In the genomic region with DNA sequence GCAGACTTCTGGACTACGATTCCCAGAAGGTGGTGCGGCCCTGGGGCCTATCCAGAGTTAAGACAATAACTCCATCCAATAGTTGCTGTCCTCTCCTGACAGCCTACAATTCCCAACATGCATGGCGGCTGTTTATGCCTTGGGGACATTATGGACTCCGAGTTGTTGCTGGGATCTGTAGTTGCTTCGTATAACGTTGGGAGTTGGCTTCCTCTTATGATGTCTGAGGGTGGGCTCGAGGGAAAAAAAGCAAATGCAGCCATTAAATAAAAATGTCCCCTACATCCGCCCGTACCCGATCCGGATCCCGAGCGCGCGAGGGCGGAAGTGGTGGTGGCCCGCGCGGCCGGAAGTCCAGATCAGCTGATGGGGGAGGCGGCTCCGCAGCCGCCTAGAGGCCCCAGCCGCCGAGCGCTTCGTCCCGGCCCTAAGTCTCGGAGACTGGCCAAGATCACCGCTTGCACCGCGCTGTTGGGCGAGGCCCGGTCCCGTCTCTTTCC, we compare ENCODE assay signal across 1 cellular context.
TF ChIP-seq lines count a peak whose summit lies in the region.

A gene with protein sequence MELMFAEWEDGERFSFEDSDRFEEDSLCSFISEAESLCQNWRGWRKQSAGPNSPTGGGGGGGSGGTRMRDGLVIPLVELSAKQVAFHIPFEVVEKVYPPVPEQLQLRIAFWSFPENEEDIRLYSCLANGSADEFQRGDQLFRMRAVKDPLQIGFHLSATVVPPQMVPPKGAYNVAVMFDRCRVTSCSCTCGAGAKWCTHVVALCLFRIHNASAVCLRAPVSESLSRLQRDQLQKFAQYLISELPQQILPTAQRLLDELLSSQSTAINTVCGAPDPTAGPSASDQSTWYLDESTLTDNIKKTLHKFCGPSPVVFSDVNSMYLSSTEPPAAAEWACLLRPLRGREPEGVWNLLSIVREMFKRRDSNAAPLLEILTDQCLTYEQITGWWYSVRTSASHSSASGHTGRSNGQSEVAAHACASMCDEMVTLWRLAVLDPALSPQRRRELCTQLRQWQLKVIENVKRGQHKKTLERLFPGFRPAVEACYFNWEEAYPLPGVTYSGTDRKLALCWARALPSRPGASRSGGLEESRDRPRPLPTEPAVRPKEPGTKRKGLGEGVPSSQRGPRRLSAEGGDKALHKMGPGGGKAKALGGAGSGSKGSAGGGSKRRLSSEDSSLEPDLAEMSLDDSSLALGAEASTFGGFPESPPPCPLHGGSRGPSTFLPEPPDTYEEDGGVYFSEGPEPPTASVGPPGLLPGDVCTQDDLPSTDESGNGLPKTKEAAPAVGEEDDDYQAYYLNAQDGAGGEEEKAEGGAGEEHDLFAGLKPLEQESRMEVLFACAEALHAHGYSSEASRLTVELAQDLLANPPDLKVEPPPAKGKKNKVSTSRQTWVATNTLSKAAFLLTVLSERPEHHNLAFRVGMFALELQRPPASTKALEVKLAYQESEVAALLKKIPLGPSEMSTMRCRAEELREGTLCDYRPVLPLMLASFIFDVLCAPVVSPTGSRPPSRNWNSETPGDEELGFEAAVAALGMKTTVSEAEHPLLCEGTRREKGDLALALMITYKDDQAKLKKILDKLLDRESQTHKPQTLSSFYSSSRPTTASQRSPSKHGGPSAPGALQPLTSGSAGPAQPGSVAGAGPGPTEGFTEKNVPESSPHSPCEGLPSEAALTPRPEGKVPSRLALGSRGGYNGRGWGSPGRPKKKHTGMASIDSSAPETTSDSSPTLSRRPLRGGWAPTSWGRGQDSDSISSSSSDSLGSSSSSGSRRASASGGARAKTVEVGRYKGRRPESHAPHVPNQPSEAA (N-terminal part only) (plus strand): TSS at position 386 of the 500 bp plus-strand sequence. CDS start 273 bp downstream, outside the sequence.

TF ChIP-seq in GM12878, 131 proteins besides CTCF, POLR2A, EP300 and RAD21 (continued from another document and continues in another):
- TF ChIP-seq, protein P1, sequence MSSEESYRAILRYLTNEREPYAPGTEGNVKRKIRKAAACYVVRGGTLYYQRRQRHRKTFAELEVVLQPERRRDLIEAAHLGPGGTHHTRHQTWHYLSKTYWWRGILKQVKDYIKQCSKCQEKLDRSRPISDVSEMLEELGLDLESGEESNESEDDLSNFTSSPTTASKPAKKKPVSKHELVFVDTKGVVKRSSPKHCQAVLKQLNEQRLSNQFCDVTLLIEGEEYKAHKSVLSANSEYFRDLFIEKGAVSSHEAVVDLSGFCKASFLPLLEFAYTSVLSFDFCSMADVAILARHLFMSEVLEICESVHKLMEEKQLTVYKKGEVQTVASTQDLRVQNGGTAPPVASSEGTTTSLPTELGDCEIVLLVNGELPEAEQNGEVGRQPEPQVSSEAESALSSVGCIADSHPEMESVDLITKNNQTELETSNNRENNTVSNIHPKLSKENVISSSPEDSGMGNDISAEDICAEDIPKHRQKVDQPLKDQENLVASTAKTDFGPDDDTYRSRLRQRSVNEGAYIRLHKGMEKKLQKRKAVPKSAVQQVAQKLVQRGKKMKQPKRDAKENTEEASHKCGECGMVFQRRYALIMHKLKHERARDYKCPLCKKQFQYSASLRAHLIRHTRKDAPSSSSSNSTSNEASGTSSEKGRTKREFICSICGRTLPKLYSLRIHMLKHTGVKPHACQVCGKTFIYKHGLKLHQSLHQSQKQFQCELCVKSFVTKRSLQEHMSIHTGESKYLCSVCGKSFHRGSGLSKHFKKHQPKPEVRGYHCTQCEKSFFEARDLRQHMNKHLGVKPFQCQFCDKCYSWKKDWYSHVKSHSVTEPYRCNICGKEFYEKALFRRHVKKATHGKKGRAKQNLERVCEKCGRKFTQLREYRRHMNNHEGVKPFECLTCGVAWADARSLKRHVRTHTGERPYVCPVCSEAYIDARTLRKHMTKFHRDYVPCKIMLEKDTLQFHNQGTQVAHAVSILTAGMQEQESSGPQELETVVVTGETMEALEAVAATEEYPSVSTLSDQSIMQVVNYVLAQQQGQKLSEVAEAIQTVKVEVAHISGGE (CRISPR knock-in tag; IDR thresholded peaks at IDR 0.05) = no peak
- TF ChIP-seq CREB1 (IDR thresholded peaks at IDR 0.05; ENCODE audit: low read depth) (peak; percentile 67; the same call in 1 of the 2 replicates), ZNF217 (IDR thresholded peaks at IDR 0.05) (no peak), DPF2 (IDR thresholded peaks at IDR 0.05) (no peak), PAX8 (IDR thresholded peaks at IDR 0.05) (no peak), ZBED1 (IDR thresholded peaks at IDR 0.05; ENCODE audit: borderline replicate concordance) (no peak), SMARCA5 (IDR thresholded peaks at IDR 0.05) (no peak), RUNX3 (IDR thresholded peaks at IDR 0.05; ENCODE audit: low read length) (peak; percentile 68; the same call in 1 of the 2 replicates), RELA (IDR thresholded peaks at IDR 0.05; ENCODE audit: borderline replicate concordance, partially characterized antibody) (no peak), NBN (IDR thresholded peaks at IDR 0.05) (peak; percentile 65), JUNB (IDR thresholded peaks at IDR 0.05) (no peak), EZH2 (IDR thresholded peaks at IDR 0.05; ENCODE audit: borderline replicate concordance, control insufficient read depth, low read depth, low read length) (no peak), ETV6 (conservative IDR thresholded peaks at IDR 0.05 in 1 of 2, IDR thresholded peaks at IDR 0.05 in 1 of 2; ENCODE audit: borderline replicate concordance in 1 of 2, low read depth in 1 of 2) (no peak), NR2C1 (IDR thresholded peaks at IDR 0.05) (peak; percentile 69), SMAD5 (IDR thresholded peaks at IDR 0.05; ENCODE audit: low read depth) (no peak), KDM1A (IDR thresholded peaks at IDR 0.05; ENCODE audit: borderline replicate concordance) (no peak), FOXM1 (IDR thresholded peaks at IDR 0.05; ENCODE audit: low read depth, low read length) (0 out of 2 replicates have a peak, but pooled peaks have one; percentile 11), CBFB (IDR thresholded peaks at IDR 0.05; ENCODE audit: low read depth) (peak; percentile 55; the same call in 1 of the 2 replicates), RCOR1 (conservative IDR thresholded peaks at IDR 0.05; ENCODE audit: low read depth, low read length) (no peak), SREBF1 (IDR thresholded peaks at IDR 0.05; ENCODE audit: low read length) (peak; percentile 47; the same call in 1 of the 2 replicates), STAT3 (IDR thresholded peaks at IDR 0.05; ENCODE audit: low read depth, low read length) (no peak), MEF2B (IDR thresholded peaks at IDR 0.05; ENCODE audit: partially characterized antibody, poor library complexity, severe bottlenecking) (peak; percentile 76)
- TF ChIP-seq, protein P2, sequence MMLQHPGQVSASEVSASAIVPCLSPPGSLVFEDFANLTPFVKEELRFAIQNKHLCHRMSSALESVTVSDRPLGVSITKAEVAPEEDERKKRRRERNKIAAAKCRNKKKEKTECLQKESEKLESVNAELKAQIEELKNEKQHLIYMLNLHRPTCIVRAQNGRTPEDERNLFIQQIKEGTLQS (IDR thresholded peaks at IDR 0.05; ENCODE audit: borderline replicate concordance, extremely low read depth, low read depth, low read length) = peak; percentile 15; the same call in 1 of the 2 replicates
- TF ChIP-seq, protein P3, sequence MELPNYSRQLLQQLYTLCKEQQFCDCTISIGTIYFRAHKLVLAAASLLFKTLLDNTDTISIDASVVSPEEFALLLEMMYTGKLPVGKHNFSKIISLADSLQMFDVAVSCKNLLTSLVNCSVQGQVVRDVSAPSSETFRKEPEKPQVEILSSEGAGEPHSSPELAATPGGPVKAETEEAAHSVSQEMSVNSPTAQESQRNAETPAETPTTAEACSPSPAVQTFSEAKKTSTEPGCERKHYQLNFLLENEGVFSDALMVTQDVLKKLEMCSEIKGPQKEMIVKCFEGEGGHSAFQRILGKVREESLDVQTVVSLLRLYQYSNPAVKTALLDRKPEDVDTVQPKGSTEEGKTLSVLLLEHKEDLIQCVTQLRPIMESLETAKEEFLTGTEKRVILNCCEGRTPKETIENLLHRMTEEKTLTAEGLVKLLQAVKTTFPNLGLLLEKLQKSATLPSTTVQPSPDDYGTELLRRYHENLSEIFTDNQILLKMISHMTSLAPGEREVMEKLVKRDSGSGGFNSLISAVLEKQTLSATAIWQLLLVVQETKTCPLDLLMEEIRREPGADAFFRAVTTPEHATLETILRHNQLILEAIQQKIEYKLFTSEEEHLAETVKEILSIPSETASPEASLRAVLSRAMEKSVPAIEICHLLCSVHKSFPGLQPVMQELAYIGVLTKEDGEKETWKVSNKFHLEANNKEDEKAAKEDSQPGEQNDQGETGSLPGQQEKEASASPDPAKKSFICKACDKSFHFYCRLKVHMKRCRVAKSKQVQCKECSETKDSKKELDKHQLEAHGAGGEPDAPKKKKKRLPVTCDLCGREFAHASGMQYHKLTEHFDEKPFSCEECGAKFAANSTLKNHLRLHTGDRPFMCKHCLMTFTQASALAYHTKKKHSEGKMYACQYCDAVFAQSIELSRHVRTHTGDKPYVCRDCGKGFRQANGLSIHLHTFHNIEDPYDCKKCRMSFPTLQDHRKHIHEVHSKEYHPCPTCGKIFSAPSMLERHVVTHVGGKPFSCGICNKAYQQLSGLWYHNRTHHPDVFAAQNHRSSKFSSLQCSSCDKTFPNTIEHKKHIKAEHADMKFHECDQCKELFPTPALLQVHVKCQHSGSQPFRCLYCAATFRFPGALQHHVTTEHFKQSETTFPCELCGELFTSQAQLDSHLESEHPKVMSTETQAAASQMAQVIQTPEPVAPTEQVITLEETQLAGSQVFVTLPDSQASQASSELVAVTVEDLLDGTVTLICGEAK (IDR thresholded peaks at IDR 0.05; ENCODE audit: borderline replicate concordance) = peak; percentile 95
- TF ChIP-seq, protein P4, sequence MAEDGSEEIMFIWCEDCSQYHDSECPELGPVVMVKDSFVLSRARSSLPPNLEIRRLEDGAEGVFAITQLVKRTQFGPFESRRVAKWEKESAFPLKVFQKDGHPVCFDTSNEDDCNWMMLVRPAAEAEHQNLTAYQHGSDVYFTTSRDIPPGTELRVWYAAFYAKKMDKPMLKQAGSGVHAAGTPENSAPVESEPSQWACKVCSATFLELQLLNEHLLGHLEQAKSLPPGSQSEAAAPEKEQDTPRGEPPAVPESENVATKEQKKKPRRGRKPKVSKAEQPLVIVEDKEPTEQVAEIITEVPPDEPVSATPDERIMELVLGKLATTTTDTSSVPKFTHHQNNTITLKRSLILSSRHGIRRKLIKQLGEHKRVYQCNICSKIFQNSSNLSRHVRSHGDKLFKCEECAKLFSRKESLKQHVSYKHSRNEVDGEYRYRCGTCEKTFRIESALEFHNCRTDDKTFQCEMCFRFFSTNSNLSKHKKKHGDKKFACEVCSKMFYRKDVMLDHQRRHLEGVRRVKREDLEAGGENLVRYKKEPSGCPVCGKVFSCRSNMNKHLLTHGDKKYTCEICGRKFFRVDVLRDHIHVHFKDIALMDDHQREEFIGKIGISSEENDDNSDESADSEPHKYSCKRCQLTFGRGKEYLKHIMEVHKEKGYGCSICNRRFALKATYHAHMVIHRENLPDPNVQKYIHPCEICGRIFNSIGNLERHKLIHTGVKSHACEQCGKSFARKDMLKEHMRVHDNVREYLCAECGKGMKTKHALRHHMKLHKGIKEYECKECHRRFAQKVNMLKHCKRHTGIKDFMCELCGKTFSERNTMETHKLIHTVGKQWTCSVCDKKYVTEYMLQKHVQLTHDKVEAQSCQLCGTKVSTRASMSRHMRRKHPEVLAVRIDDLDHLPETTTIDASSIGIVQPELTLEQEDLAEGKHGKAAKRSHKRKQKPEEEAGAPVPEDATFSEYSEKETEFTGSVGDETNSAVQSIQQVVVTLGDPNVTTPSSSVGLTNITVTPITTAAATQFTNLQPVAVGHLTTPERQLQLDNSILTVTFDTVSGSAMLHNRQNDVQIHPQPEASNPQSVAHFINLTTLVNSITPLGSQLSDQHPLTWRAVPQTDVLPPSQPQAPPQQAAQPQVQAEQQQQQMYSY (CRISPR knock-in tag; IDR thresholded peaks at IDR 0.05) = no peak
- TF ChIP-seq, protein P5, sequence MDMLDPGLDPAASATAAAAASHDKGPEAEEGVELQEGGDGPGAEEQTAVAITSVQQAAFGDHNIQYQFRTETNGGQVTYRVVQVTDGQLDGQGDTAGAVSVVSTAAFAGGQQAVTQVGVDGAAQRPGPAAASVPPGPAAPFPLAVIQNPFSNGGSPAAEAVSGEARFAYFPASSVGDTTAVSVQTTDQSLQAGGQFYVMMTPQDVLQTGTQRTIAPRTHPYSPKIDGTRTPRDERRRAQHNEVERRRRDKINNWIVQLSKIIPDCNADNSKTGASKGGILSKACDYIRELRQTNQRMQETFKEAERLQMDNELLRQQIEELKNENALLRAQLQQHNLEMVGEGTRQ (IDR thresholded peaks at IDR 0.05; ENCODE audit: borderline replicate concordance, low read depth, low read length) = peak; percentile 60
- TF ChIP-seq, protein P6, sequence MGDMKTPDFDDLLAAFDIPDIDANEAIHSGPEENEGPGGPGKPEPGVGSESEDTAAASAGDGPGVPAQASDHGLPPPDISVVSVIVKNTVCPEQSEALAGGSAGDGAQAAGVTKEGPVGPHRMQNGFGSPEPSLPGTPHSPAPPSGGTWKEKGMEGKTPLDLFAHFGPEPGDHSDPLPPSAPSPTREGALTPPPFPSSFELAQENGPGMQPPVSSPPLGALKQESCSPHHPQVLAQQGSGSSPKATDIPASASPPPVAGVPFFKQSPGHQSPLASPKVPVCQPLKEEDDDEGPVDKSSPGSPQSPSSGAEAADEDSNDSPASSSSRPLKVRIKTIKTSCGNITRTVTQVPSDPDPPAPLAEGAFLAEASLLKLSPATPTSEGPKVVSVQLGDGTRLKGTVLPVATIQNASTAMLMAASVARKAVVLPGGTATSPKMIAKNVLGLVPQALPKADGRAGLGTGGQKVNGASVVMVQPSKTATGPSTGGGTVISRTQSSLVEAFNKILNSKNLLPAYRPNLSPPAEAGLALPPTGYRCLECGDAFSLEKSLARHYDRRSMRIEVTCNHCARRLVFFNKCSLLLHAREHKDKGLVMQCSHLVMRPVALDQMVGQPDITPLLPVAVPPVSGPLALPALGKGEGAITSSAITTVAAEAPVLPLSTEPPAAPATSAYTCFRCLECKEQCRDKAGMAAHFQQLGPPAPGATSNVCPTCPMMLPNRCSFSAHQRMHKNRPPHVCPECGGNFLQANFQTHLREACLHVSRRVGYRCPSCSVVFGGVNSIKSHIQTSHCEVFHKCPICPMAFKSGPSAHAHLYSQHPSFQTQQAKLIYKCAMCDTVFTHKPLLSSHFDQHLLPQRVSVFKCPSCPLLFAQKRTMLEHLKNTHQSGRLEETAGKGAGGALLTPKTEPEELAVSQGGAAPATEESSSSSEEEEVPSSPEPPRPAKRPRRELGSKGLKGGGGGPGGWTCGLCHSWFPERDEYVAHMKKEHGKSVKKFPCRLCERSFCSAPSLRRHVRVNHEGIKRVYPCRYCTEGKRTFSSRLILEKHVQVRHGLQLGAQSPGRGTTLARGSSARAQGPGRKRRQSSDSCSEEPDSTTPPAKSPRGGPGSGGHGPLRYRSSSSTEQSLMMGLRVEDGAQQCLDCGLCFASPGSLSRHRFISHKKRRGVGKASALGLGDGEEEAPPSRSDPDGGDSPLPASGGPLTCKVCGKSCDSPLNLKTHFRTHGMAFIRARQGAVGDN (IDR thresholded peaks at IDR 0.05) = no peak
- TF ChIP-seq, protein P7, sequence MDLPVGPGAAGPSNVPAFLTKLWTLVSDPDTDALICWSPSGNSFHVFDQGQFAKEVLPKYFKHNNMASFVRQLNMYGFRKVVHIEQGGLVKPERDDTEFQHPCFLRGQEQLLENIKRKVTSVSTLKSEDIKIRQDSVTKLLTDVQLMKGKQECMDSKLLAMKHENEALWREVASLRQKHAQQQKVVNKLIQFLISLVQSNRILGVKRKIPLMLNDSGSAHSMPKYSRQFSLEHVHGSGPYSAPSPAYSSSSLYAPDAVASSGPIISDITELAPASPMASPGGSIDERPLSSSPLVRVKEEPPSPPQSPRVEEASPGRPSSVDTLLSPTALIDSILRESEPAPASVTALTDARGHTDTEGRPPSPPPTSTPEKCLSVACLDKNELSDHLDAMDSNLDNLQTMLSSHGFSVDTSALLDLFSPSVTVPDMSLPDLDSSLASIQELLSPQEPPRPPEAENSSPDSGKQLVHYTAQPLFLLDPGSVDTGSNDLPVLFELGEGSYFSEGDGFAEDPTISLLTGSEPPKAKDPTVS (IDR thresholded peaks at IDR 0.05; ENCODE audit: low read depth, low read length) = no peak
